17 cellular contexts compared by ENCODE assay signal in genomic region chr2:46236006-46236875, GRCh38.
DNase-seq lines count a peak whose midpoint lies in the region; ATAC-seq, FAIRE-seq and TF ChIP-seq lines count a peak whose summit lies in the region.
"Had no signal": no experiment of that assay in that cellular context is flagged by ENCODE, and none has a peak within 500 bp of the region (broad histone marks: within the 10 kb centered on the region; RNA-seq: fewer than 3 reads in every experiment).

No MANE protein-coding gene starts in this region.

- H3K4me2 ChIP-seq in HepG2 (ENCODE audit: low read depth, low read length) = peak overlapping the region; percentile 39
- peak overlapping the region; percentile 51 for H3K4me2 ChIP-seq in Loucy (ENCODE audit: low read depth, low read length, poor library complexity, severe bottlenecking)
- H3K4me2 ChIP-seq: PC-9 had no signal

- H3K27ac ChIP-seq in HepG2 (ENCODE audit: extremely low read length, insufficient read depth, low read length) (no peak overlapping the region), right lobe of liver (no peak overlapping the region)
- H3K27ac ChIP-seq: PC-9, SJSA1 had no signal

- intact Hi-C loops in HepG2 (cut with micrococcal nuclease; ENCODE audit: unreplicated experiment) (no loop called here), right lobe of liver (cut with DNase I) (no loop called here)

- BruUV-seq in HepG2 (replicated peaks; lab: Mats Ljungman, UMichigan) = no TSS peak

- TF ChIP-seq CTCF in HepG2 (CRISPR knock-in tag; IDR thresholded peaks at IDR 0.05) (no peak), right lobe of liver (IDR thresholded peaks at IDR 0.05) (no peak), Loucy (conservative IDR thresholded peaks at IDR 0.05; ENCODE audit: low read length) (no peak)

- no peak overlapping the region for H3K4me3 Mint-ChIP-seq in T-helper 17 cell
- H3K4me3 Mint-ChIP-seq: CD14-positive monocyte had no signal

- no peak for TF ChIP-seq RAD21 in HepG2 (CRISPR knock-in tag; IDR thresholded peaks at IDR 0.05)

- H3K4me3 ChIP-seq in HepG2 (replicated peaks in 1 of 3; ENCODE audit: insufficient read depth in 1 of 3, low read depth in 2 of 3, low read length in 3 of 3) (no peak overlapping the region), right lobe of liver (no peak overlapping the region), Loucy (ENCODE audit: low read length, poor library complexity, severe bottlenecking) (no peak overlapping the region)
- H3K4me3 ChIP-seq: PC-9, SJSA1 had no signal

- ATAC-seq in HepG2 (no peak), right lobe of liver (no peak), T-helper 17 cell (no peak), HG03097 (IDR thresholded peaks at IDR 0.05; ENCODE audit: low FRiP score, unreplicated experiment) (no peak), GM19023 (IDR thresholded peaks at IDR 0.05; ENCODE audit: unreplicated experiment) (no peak)

- no peaks in the 10 kb centered on the region for H3K36me3 Mint-ChIP-seq in T-helper 17 cell (ENCODE audit: low read depth)
- H3K36me3 Mint-ChIP-seq: CD14-positive monocyte had no signal

- H3K79me2 ChIP-seq in HepG2 (ENCODE audit: insufficient read depth, low read length) (no peaks in the 10 kb centered on the region), Loucy (ENCODE audit: insufficient read depth, low read length) (no peaks in the 10 kb centered on the region)

- TF ChIP-seq EP300 in HepG2 (IDR thresholded peaks at IDR 0.05; ENCODE audit: low read depth in 2 of 2, low read length in 2 of 2) (no peak), HepG2 (CRISPR knock-in tag; IDR thresholded peaks at IDR 0.05; ENCODE audit: borderline replicate concordance) (no peak)

- no peaks in the 10 kb centered on the region for H3F3A ChIP-seq in Loucy (ENCODE audit: low read depth)

- POLR2A ChIA-PET in HepG2 (lab: Yijun Ruan, JAX) = no interaction called here

- H3K27me3 ChIP-seq in HepG2 (ENCODE audit: control insufficient read depth in 1 of 2, insufficient read depth in 2 of 2, low read length in 2 of 2) = peaks cover 0 to 17% of the 10 kb centered on the region in 2 experiments; a peak in 4 of 5 replicates
- H3K27me3 ChIP-seq in right lobe of liver = no peaks in the 10 kb centered on the region
- H3K27me3 ChIP-seq in Loucy (ENCODE audit: insufficient read depth, low read length, poor library complexity, severe bottlenecking) = no peaks in the 10 kb centered on the region
- H3K27me3 ChIP-seq: SJSA1 had no signal

- H3K36me3 ChIP-seq in HepG2 (replicated peaks in 1 of 2; ENCODE audit: control insufficient read depth in 1 of 2, insufficient read depth in 2 of 2, low read length in 2 of 2) = no peaks in the 10 kb centered on the region
- H3K36me3 ChIP-seq in right lobe of liver = no peaks in the 10 kb centered on the region
- H3K36me3 ChIP-seq in Loucy (ENCODE audit: insufficient read depth, low read length) = no peaks in the 10 kb centered on the region
- H3K36me3 ChIP-seq: SJSA1 had no signal

- H3K27me3 Mint-ChIP-seq in T-helper 17 cell = no peaks in the 10 kb centered on the region

- H3K9ac ChIP-seq in HepG2 (ENCODE audit: insufficient read depth, low read depth, low read length) = no peak overlapping the region
- H3K9ac ChIP-seq in Loucy (ENCODE audit: low read depth, low read length, poor library complexity, severe bottlenecking) = no peak overlapping the region

- H3K9me3 ChIP-seq in HepG2 (ENCODE audit: low read length) (no peaks in the 10 kb centered on the region), right lobe of liver (no peaks in the 10 kb centered on the region), Loucy (ENCODE audit: insufficient read depth, low read depth, low read length) (no peaks in the 10 kb centered on the region), T-helper 17 cell (ENCODE audit: control insufficient read depth, low read length, poor library complexity, severe bottlenecking) (no peaks in the 10 kb centered on the region)
- H3K9me3 ChIP-seq: SJSA1 had no signal

- 28% methylated on average over 4 of the region's 4 CpGs for WGBS in HepG2 (ENCODE audit: low lambda C conversion rate)
- 86% methylated on average over 1 of the region's 4 CpGs for WGBS in right lobe of liver (ENCODE audit: insufficient coverage, low coverage, low lambda C conversion rate, missing lambda C conversion rate)

- H2AFZ ChIP-seq in HepG2 (ENCODE audit: low read length) = no peak overlapping the region
- H2AFZ ChIP-seq in Loucy (ENCODE audit: low read length) = peak overlapping the region; percentile 66
- H2AFZ ChIP-seq: PC-9 had no signal

- no peaks in the 10 kb centered on the region for H3K9me2 ChIP-seq in Loucy (replicated peaks; ENCODE audit: low read depth, low read length)

- no peak for TF ChIP-seq POLR2A in HepG2 (IDR thresholded peaks at IDR 0.05; ENCODE audit: insufficient read depth in 1 of 2, low read depth in 2 of 2, low read length in 2 of 2)
- TF ChIP-seq POLR2A in right lobe of liver (IDR thresholded peaks at IDR 0.05) = no peak

- peaks cover 19% of the 10 kb centered on the region for H3K4me1 Mint-ChIP-seq in T-helper 17 cell

- peak overlapping the region; percentile 39 for H3K27ac Mint-ChIP-seq in T-helper 17 cell

- H3K4me1 ChIP-seq in HepG2 (ENCODE audit: insufficient read depth, low read length) (peaks cover 47% of the 10 kb centered on the region), right lobe of liver (no peaks in the 10 kb centered on the region), Loucy (ENCODE audit: insufficient read depth, low read length, poor library complexity, severe bottlenecking) (peaks cover 34% of the 10 kb centered on the region)
- H3K4me1 ChIP-seq: SJSA1 had no signal

- in situ Hi-C loops in HepG2 (cut with HindIII; ENCODE audit: extremely low pct_ligation_motif_present, low pct_unique_long_range_greater_than_20kb) = no loop called here

- FAIRE-seq in HepG2 (lab: Jason Lieb, UNC) (no peak), frontal cortex (lab: Jason Lieb, UNC) (no peak)

- CTCF ChIA-PET in HepG2 (lab: Yijun Ruan, JAX; ENCODE audit: low intra/inter-chr PET ratio, low total read pairs) = no interaction called here

- H4K20me1 ChIP-seq in HepG2 (ENCODE audit: insufficient read depth, low read length) = no peaks in the 10 kb centered on the region
- H4K20me1 ChIP-seq in Loucy (ENCODE audit: insufficient read depth, low read length, poor library complexity, severe bottlenecking) = no peaks in the 10 kb centered on the region

- DNase-seq in HepG2 (ENCODE audit: low spot score) (no peak), right lobe of liver (no peak), T-helper 17 cell (no peak), frontal cortex (ENCODE audit: low spot score in 2 of 2) (no peak)
- DNase-seq: DMS53, GOT3, KBM-7, NCI-H1092, NCI-H2081 treated with DMSO at 0.1 percent for 48 hours, NCI-H510A, NCI-H774, PC-9 had no signal

TF ChIP-seq in HepG2, 621 proteins besides CTCF, POLR2A, EP300 and RAD21:
- TF ChIP-seq ZBTB2 (CRISPR knock-in tag; IDR thresholded peaks at IDR 0.05; ENCODE audit: low read depth) (no peak), DPF2 (CRISPR knock-in tag; IDR thresholded peaks at IDR 0.05; ENCODE audit: borderline replicate concordance, low read depth) (0 out of 2 replicates have a peak, but pooled peaks have one; percentile 15), RXRB (CRISPR knock-in tag; IDR thresholded peaks at IDR 0.05; ENCODE audit: borderline replicate concordance) (0 out of 2 replicates have a peak, but pooled peaks have one; percentile 6), LCORL (IDR thresholded peaks at IDR 0.05) (no peak), LCORL (CRISPR knock-in tag; IDR thresholded peaks at IDR 0.05) (0 out of 2 replicates have a peak, but pooled peaks have one; percentile 25), ZNF18 (CRISPR knock-in tag; IDR thresholded peaks at IDR 0.05; ENCODE audit: insufficient replicate concordance) (peak; percentile 33)
